Comparison of ENCODE assay signal across 1 cellular context in the genomic region with DNA sequence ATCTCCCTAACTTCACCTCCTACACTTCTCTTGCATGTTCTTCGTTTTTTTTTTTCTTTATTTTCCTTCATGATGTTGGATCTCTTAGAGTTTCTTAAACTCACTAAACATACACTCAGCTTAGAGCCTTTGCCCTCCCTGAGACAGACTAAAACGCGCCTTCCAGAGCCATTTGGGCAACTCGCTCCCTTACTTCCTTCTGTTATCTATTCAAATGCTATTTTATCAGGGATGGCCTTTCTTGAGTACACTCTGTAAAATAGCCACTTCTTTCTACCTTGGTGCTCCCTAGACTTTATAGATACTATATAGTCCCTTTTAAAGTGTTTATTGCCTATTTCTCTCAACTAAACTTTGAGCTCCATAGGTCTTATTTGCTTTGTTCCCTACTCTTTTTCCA.
TF ChIP-seq lines count a peak whose summit lies in the region.

No MANE protein-coding gene starts in this region.

TF ChIP-seq in K562, 482 proteins besides CTCF, POLR2A, EP300 and RAD21 (continued from another document):
- TF ChIP-seq ZNF449 (CRISPR knock-in tag; IDR thresholded peaks at IDR 0.05) (no peak), THAP12 (CRISPR knock-in tag; IDR thresholded peaks at IDR 0.05) (no peak), HNRNPL (IDR thresholded peaks at IDR 0.05; ENCODE audit: low read depth, low read length) (no peak)
